ENCODE assay signal across 1 cellular context in the genomic region with DNA sequence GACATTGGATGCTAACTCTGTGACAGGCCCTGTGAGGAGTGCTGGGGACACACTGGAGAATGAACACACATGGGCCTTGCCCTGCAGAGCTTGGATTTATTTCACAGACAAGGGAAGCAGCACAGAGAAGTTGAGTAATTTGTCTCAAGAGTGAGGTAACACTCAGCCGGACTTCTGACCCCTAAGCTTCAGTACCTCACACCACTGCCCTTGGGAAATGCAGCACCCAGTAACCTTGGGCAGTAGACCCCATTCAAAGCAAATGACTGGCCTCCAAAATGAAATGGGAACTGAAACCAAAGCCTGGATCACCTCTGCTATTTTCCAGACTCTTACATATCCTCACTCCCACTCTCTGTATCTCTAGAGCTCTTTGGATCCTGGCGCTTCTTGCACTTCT.
TF ChIP-seq lines count a peak whose summit lies in the region.

No MANE protein-coding gene starts in this region.

TF ChIP-seq in HepG2, 621 proteins besides CTCF, POLR2A, EP300 and RAD21 (continued from another document and continues in another):
- TF ChIP-seq, protein P1, sequence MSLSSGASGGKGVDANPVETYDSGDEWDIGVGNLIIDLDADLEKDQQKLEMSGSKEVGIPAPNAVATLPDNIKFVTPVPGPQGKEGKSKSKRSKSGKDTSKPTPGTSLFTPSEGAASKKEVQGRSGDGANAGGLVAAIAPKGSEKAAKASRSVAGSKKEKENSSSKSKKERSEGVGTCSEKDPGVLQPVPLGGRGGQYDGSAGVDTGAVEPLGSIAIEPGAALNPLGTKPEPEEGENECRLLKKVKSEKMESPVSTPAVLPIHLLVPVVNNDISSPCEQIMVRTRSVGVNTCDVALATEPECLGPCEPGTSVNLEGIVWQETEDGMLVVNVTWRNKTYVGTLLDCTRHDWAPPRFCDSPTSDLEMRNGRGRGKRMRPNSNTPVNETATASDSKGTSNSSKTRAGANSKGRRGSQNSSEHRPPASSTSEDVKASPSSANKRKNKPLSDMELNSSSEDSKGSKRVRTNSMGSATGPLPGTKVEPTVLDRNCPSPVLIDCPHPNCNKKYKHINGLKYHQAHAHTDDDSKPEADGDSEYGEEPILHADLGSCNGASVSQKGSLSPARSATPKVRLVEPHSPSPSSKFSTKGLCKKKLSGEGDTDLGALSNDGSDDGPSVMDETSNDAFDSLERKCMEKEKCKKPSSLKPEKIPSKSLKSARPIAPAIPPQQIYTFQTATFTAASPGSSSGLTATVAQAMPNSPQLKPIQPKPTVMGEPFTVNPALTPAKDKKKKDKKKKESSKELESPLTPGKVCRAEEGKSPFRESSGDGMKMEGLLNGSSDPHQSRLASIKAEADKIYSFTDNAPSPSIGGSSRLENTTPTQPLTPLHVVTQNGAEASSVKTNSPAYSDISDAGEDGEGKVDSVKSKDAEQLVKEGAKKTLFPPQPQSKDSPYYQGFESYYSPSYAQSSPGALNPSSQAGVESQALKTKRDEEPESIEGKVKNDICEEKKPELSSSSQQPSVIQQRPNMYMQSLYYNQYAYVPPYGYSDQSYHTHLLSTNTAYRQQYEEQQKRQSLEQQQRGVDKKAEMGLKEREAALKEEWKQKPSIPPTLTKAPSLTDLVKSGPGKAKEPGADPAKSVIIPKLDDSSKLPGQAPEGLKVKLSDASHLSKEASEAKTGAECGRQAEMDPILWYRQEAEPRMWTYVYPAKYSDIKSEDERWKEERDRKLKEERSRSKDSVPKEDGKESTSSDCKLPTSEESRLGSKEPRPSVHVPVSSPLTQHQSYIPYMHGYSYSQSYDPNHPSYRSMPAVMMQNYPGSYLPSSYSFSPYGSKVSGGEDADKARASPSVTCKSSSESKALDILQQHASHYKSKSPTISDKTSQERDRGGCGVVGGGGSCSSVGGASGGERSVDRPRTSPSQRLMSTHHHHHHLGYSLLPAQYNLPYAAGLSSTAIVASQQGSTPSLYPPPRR (CRISPR knock-in tag; IDR thresholded peaks at IDR 0.05; ENCODE audit: borderline replicate concordance), result peak; percentile 40; the same call in 1 of the 2 replicates
- TF ChIP-seq TCF7L2 (IDR thresholded peaks at IDR 0.05; ENCODE audit: low read depth, low read length) (no peak), MEF2D (CRISPR knock-in tag; IDR thresholded peaks at IDR 0.05) (no peak), ATF7 (IDR thresholded peaks at IDR 0.05) (no peak), ATF7 (CRISPR knock-in tag; IDR thresholded peaks at IDR 0.05) (no peak), ZNF317 (CRISPR knock-in tag; IDR thresholded peaks at IDR 0.05) (no peak), ZNF724P (CRISPR knock-in tag; IDR thresholded peaks at IDR 0.05; ENCODE audit: borderline replicate concordance) (no peak), JUNB (CRISPR knock-in tag; IDR thresholded peaks at IDR 0.05; ENCODE audit: borderline replicate concordance) (no peak), RBM39 (IDR thresholded peaks at IDR 0.05; ENCODE audit: low read depth, low read length, poor library complexity, severe bottlenecking) (no peak), PLRG1 (conservative IDR thresholded peaks at IDR 0.05) (no peak), PAX8 (CRISPR knock-in tag; IDR thresholded peaks at IDR 0.05; ENCODE audit: borderline replicate concordance) (no peak), KDM2A (CRISPR knock-in tag; IDR thresholded peaks at IDR 0.05; ENCODE audit: borderline replicate concordance, low read depth) (no peak), LBX2 (CRISPR knock-in tag; IDR thresholded peaks at IDR 0.05; ENCODE audit: borderline replicate concordance) (no peak), ZNF547 (CRISPR knock-in tag; IDR thresholded peaks at IDR 0.05) (no peak), SNAPC2 (CRISPR knock-in tag; IDR thresholded peaks at IDR 0.05) (no peak), ZNF432 (CRISPR knock-in tag; IDR thresholded peaks at IDR 0.05; ENCODE audit: borderline replicate concordance) (no peak), ZFP82 (CRISPR knock-in tag; IDR thresholded peaks at IDR 0.05; ENCODE audit: borderline replicate concordance) (no peak), NBN (conservative IDR thresholded peaks at IDR 0.05) (no peak), E2F1 (CRISPR knock-in tag; IDR thresholded peaks at IDR 0.05) (no peak), MTF2 (CRISPR knock-in tag; IDR thresholded peaks at IDR 0.05; ENCODE audit: borderline replicate concordance) (no peak), TFAP4 (IDR thresholded peaks at IDR 0.05; ENCODE audit: borderline replicate concordance, low read depth) (no peak), HNRNPK (IDR thresholded peaks at IDR 0.05; ENCODE audit: low read depth, low read length, poor library complexity, severe bottlenecking) (no peak), ZNF468 (CRISPR knock-in tag; IDR thresholded peaks at IDR 0.05) (no peak), ZNF136 (CRISPR knock-in tag; IDR thresholded peaks at IDR 0.05; ENCODE audit: low read depth) (no peak), KDM3A (CRISPR knock-in tag; IDR thresholded peaks at IDR 0.05; ENCODE audit: low read depth) (0 out of 2 replicates have a peak, but pooled peaks have one; percentile 30), ZNF605 (CRISPR knock-in tag; IDR thresholded peaks at IDR 0.05) (no peak), NAIF1 (CRISPR knock-in tag; IDR thresholded peaks at IDR 0.05; ENCODE audit: borderline replicate concordance) (no peak), AKAP8 (CRISPR knock-in tag; IDR thresholded peaks at IDR 0.05) (no peak), PRMT3 (CRISPR knock-in tag; IDR thresholded peaks at IDR 0.05; ENCODE audit: borderline replicate concordance, low read depth) (no peak), MAFK (conservative IDR thresholded peaks at IDR 0.05 in 1 of 2, IDR thresholded peaks at IDR 0.05 in 1 of 2; ENCODE audit: low read length in 2 of 2) (no peak), ZGPAT (CRISPR knock-in tag; IDR thresholded peaks at IDR 0.05) (0 out of 2 replicates have a peak, but pooled peaks have one; percentile 24), ZNF567 (CRISPR knock-in tag; IDR thresholded peaks at IDR 0.05; ENCODE audit: borderline replicate concordance) (no peak), SALL1 (CRISPR knock-in tag; IDR thresholded peaks at IDR 0.05) (peak; percentile 78), SP2 (CRISPR knock-in tag; IDR thresholded peaks at IDR 0.05) (no peak), ZNF782 (CRISPR knock-in tag; IDR thresholded peaks at IDR 0.05; ENCODE audit: borderline replicate concordance) (no peak), NFE2 (CRISPR knock-in tag; IDR thresholded peaks at IDR 0.05) (no peak), ZNF569 (CRISPR knock-in tag; IDR thresholded peaks at IDR 0.05; ENCODE audit: borderline replicate concordance) (no peak), ZNF256 (CRISPR knock-in tag; conservative IDR thresholded peaks at IDR 0.05) (no peak), ZNF720 (CRISPR knock-in tag; IDR thresholded peaks at IDR 0.05) (no peak), TBP (CRISPR knock-in tag; IDR thresholded peaks at IDR 0.05) (no peak), ZNF564 (CRISPR knock-in tag; IDR thresholded peaks at IDR 0.05) (no peak), ZBTB46 (CRISPR knock-in tag; IDR thresholded peaks at IDR 0.05; ENCODE audit: borderline replicate concordance) (no peak), RBFOX2 (IDR thresholded peaks at IDR 0.05; ENCODE audit: low read depth, low read length) (no peak), ZNF30 (CRISPR knock-in tag; IDR thresholded peaks at IDR 0.05) (no peak), SMC3 (IDR thresholded peaks at IDR 0.05; ENCODE audit: low read length) (peak; percentile 30; the same call in 1 of the 2 replicates)
- TF ChIP-seq, protein P2, sequence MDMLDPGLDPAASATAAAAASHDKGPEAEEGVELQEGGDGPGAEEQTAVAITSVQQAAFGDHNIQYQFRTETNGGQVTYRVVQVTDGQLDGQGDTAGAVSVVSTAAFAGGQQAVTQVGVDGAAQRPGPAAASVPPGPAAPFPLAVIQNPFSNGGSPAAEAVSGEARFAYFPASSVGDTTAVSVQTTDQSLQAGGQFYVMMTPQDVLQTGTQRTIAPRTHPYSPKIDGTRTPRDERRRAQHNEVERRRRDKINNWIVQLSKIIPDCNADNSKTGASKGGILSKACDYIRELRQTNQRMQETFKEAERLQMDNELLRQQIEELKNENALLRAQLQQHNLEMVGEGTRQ (IDR thresholded peaks at IDR 0.05; ENCODE audit: low read depth, low read length), result no peak
- TF ChIP-seq, protein P2 (CRISPR knock-in tag; IDR thresholded peaks at IDR 0.05; ENCODE audit: borderline replicate concordance), result no peak
- TF ChIP-seq, protein P3, sequence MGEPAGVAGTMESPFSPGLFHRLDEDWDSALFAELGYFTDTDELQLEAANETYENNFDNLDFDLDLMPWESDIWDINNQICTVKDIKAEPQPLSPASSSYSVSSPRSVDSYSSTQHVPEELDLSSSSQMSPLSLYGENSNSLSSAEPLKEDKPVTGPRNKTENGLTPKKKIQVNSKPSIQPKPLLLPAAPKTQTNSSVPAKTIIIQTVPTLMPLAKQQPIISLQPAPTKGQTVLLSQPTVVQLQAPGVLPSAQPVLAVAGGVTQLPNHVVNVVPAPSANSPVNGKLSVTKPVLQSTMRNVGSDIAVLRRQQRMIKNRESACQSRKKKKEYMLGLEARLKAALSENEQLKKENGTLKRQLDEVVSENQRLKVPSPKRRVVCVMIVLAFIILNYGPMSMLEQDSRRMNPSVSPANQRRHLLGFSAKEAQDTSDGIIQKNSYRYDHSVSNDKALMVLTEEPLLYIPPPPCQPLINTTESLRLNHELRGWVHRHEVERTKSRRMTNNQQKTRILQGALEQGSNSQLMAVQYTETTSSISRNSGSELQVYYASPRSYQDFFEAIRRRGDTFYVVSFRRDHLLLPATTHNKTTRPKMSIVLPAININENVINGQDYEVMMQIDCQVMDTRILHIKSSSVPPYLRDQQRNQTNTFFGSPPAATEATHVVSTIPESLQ (CRISPR knock-in tag; conservative IDR thresholded peaks at IDR 0.05), result no peak
- TF ChIP-seq, protein P4, sequence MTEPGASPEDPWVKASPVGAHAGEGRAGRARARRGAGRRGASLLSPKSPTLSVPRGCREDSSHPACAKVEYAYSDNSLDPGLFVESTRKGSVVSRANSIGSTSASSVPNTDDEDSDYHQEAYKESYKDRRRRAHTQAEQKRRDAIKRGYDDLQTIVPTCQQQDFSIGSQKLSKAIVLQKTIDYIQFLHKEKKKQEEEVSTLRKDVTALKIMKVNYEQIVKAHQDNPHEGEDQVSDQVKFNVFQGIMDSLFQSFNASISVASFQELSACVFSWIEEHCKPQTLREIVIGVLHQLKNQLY (CRISPR knock-in tag; IDR thresholded peaks at IDR 0.05), result no peak
- TF ChIP-seq, protein P5, sequence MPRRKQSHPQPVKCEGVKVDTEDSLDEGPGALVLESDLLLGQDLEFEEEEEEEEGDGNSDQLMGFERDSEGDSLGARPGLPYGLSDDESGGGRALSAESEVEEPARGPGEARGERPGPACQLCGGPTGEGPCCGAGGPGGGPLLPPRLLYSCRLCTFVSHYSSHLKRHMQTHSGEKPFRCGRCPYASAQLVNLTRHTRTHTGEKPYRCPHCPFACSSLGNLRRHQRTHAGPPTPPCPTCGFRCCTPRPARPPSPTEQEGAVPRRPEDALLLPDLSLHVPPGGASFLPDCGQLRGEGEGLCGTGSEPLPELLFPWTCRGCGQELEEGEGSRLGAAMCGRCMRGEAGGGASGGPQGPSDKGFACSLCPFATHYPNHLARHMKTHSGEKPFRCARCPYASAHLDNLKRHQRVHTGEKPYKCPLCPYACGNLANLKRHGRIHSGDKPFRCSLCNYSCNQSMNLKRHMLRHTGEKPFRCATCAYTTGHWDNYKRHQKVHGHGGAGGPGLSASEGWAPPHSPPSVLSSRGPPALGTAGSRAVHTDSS (CRISPR knock-in tag; conservative IDR thresholded peaks at IDR 0.05), result no peak
